ENCODE assay signal across 1 cellular context in genomic region chr10:129136074-129136473, GRCh38.
TF ChIP-seq lines count a peak whose summit lies in the region.

No MANE protein-coding gene starts in this region.

TF ChIP-seq in GM23338, 12 proteins besides CTCF, POLR2A, EP300 and RAD21 (continued from another document):
- TF ChIP-seq ZNF462 (CRISPR knock-in tag; IDR thresholded peaks at IDR 0.05) (no peak), REST (IDR thresholded peaks at IDR 0.05; ENCODE audit: unreplicated experiment) (no peak)
